Comparison of ENCODE assay signal across 8 cellular contexts in the genomic region with DNA sequence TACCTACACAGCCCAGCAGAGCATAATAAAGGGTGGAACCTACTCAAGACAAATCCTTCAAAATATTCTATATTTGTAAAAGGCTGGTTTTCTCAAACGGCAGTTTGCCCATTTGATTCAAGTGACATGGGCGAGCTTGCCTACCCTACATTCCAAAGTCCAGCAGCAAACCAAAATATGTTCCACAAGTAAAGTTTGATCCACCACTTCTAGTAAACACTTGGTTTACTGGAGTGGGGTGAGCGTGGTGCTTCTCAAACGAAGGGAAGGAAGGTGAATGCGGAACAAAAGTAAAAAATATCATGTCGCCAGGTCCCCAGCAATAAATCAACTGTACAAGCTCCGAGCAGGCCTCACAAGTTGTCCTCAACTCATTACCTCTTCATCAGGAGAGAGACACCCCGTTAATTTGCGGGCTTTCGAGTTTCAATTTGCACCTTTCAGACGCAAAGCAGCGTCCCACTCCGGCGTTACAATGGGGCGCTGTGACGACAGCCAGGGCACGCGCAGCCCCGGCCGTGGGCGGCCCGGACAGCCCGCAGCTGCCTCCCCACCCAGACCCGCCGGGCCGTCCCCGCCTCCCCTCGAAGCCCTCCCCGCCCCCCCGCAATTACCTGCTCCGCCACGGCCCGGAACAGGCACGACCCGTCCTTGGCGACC. TPM values are rescaled to one million over a fixed set of nuclear protein-coding genes. Genes with fewer than 3 reads are reported as not detected.
A peak's percentile ranks its signal among the peaks of the same experiment; 100 is the strongest.
DNase-seq lines count a peak whose midpoint lies in the region; ATAC-seq, FAIRE-seq and TF ChIP-seq lines count a peak whose summit lies in the region.

No MANE protein-coding gene starts in this region.

- peak overlapping the region; percentile 96 for H3K27ac Mint-ChIP-seq in activated naive CD4-positive, alpha-beta T cell treated with anti-CD3 and anti-CD28 coated beads, Interleukin-2, amount 50 U/mL, for 24 hours

- H3K4me3 Mint-ChIP-seq in activated naive CD4-positive, alpha-beta T cell treated with anti-CD3 and anti-CD28 coated beads, Interleukin-2, amount 50 U/mL, for 24 hours = peak overlapping the region; percentile 91

- peaks cover 38% of the 10 kb centered on the region for H3K4me1 Mint-ChIP-seq in activated naive CD4-positive, alpha-beta T cell treated with anti-CD3 and anti-CD28 coated beads, Interleukin-2, amount 50 U/mL, for 24 hours

- no peaks in the 10 kb centered on the region; the same call in none of the 2 replicates for H3K36me3 ChIP-seq in BE2C
- no peaks in the 10 kb centered on the region for H3K36me3 ChIP-seq in pancreas
- no peaks in the 10 kb centered on the region for H3K36me3 ChIP-seq in tibial artery

- H3K27ac ChIP-seq in pancreas (peak overlapping the region; percentile 88 to 100 (median 96)), tibial artery (peak overlapping the region; percentile 97 to 98)

- DNase-seq in BE2C (peak; percentile 58), SK-MEL-5 (ENCODE audit: low read depth, low spot score) (peak; percentile 52), head of caudate nucleus (peak; percentile 40 to 86 (median 73)), pancreas (peak; percentile 66 to 85 (median 72)), tibial artery (peak; percentile 61 to 82)

- H3K9me3 Mint-ChIP-seq in activated naive CD4-positive, alpha-beta T cell treated with anti-CD3 and anti-CD28 coated beads, Interleukin-2, amount 50 U/mL, for 24 hours = peaks cover 2% of the 10 kb centered on the region

- H3K4me1 ChIP-seq in BE2C = no peaks in the 10 kb centered on the region; the same call in 1 of the 2 replicates
- peaks cover 6 to 20% (median 12%) of the 10 kb centered on the region in 3 donors for H3K4me1 ChIP-seq in pancreas
- H3K4me1 ChIP-seq in tibial artery = peaks cover 0 to 47% (median 25%) of the 10 kb centered on the region in 4 donors

- intact Hi-C loops in head of caudate nucleus (cut with DNase I) (loop anchor here (5.0 kb wide), 1 partner anchor 438 kb away; the partner anchor contains the start of gene MMAA), pancreas (cut with DNase I) (no loop called here), tibial artery (cut with DNase I; ENCODE audit: low total_unique reads) (loop anchor here (10.0 kb wide), 2 partner anchors 75 to 755 kb away; partner anchors contain the start of gene ZNF827)

- H3K27me3 ChIP-seq in BE2C = no peaks in the 10 kb centered on the region
- H3K27me3 ChIP-seq in pancreas = no peaks in the 10 kb centered on the region
- H3K27me3 ChIP-seq in tibial artery = no peaks in the 10 kb centered on the region

- FAIRE-seq in pancreas (lab: Jason Lieb, UNC) = no peak

- WGBS in pancreas, 2 donors = 0 to 1% methylated on average over 35 to 36 of the region's 36 CpGs

- H3K36me3 Mint-ChIP-seq in activated naive CD4-positive, alpha-beta T cell treated with anti-CD3 and anti-CD28 coated beads, Interleukin-2, amount 50 U/mL, for 24 hours = peaks cover 13% of the 10 kb centered on the region

- H3K27me3 Mint-ChIP-seq in activated naive CD4-positive, alpha-beta T cell treated with anti-CD3 and anti-CD28 coated beads, Interleukin-2, amount 50 U/mL, for 24 hours = no peaks in the 10 kb centered on the region

- peak; percentile 37 for ATAC-seq in HG03354 (IDR thresholded peaks at IDR 0.05; ENCODE audit: poor library complexity, severe bottlenecking, unreplicated experiment)
- ATAC-seq in pancreas = peak; percentile 46 to 66 (median 59)

- peak; percentile 58 for TF ChIP-seq POLR2A in GM19099 (IDR thresholded peaks at IDR 0.05; ENCODE audit: extremely low read depth, insufficient read length, low read depth)

- H3K9me3 ChIP-seq in BE2C (no peaks in the 10 kb centered on the region), pancreas (no peaks in the 10 kb centered on the region), tibial artery (no peaks in the 10 kb centered on the region)

- H3K4me3 ChIP-seq in BE2C (ENCODE audit: low read depth, low read length) (peak overlapping the region; percentile 91), pancreas (peak overlapping the region; percentile 38 to 81 (median 49)), tibial artery (peak overlapping the region; percentile 84 to 98)

- in situ Hi-C loops in SK-MEL-5 (cut with HindIII; ENCODE audit: low pct_unique_long_range_greater_than_20kb, low sequenced_read_pairs) = no loop called here

- TF ChIP-seq CTCF in BE2C (IDR thresholded peaks at IDR 0.05; ENCODE audit: low read depth, low read length) = no peak
- no peak for TF ChIP-seq CTCF in pancreas (IDR thresholded peaks at IDR 0.05)
- TF ChIP-seq CTCF in tibial artery (IDR thresholded peaks at IDR 0.05) = no peak

RNA-seq across cellular contexts. Expression of gene OTUD4, which starts 1.1 kb away (rescaled TPM):
- 5.6 TPM for polyA plus RNA-seq in BE2C (2012; ENCODE audit: insufficient read depth, insufficient read length, low read depth)
- 10.6 and 11.5 TPM in 2 replicates for total RNA-seq in SK-MEL-5 (2014; rRNA removed; shearing (Covaris generic))
- 16.3 and 25.9 TPM in 2 replicates for polyA plus RNA-seq in SK-MEL-5 (2015; cell fraction: cytosol; rRNA removed)
- 46.9 and 51.9 TPM in 2 replicates for polyA plus RNA-seq in SK-MEL-5 (2015; cell fraction: nucleus; rRNA removed)
- 10 to 100 TPM; 10.7 to 25.6 (median 13.7) TPM for total RNA-seq in pancreas
- 1 to 10 TPM; 6.9 to 9.3 TPM for polyA plus RNA-seq in pancreas

Comparison
In these comparisons a context has a peak if more than half of its experiments do, and no peak if none do; other contexts are left out.
1. Peak in every context shown above with its lines: DNase-seq, ATAC-seq, H3K4me3 ChIP-seq and H3K27ac ChIP-seq.
2. intact Hi-C loops: an anchor here in head of caudate nucleus (5.0 kb wide) and tibial artery (10.0 kb wide); none called in pancreas.